In the genomic region with DNA sequence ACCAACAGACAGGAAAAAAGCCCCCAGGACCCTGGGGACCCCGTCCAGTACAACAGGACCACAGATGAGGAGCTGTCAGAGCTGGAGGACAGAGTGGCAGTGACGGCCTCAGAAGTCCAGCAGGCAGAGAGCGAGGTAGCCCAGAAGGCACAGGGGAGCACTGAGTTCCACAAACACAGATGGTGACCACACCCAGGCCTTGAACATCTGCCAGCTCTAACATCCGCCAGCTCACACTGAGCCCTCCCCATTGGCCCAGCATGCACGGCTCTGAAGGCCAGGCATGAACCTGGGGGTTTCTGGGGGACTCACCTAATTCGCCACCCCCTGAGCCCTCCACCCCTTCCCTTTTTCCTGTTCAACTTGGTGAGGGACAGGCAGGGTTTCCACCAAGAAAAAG, we compare ENCODE assay signal across 11 cellular contexts. TPM values are rescaled to one million over a fixed set of nuclear protein-coding genes. Genes with fewer than 3 reads are reported as not detected.
DNase-seq lines count a peak whose midpoint lies in the region; ATAC-seq lines count a peak whose summit lies in the region.
"Had no signal": no experiment of that assay in that cellular context is flagged by ENCODE, and none has a peak within 500 bp of the region (broad histone marks: within the 10 kb centered on the region; RNA-seq: fewer than 3 reads in every experiment).

No MANE protein-coding gene starts in this region.

- no peaks in the 10 kb centered on the region for H3K27me3 ChIP-seq in aorta (ENCODE audit: control insufficient read depth in 1 of 2, insufficient read depth in 2 of 2, low read length in 1 of 2)

- no peak overlapping the region for H3K4me3 ChIP-seq in aorta (ENCODE audit: low read length in 2 of 2)

- peak; percentile 92 for ATAC-seq in Right ventricle myocardium inferior
- peak; percentile 93 for ATAC-seq in left ventricle myocardium superior
- peak; percentile 65 for ATAC-seq in aorta (ENCODE audit: low FRiP score)
- no peak for ATAC-seq in GM19023 (IDR thresholded peaks at IDR 0.05; ENCODE audit: unreplicated experiment)

- H3K27ac ChIP-seq in aorta (ENCODE audit: low read depth in 1 of 2, low read length in 2 of 2): no peak overlapping the region
- H3K27ac ChIP-seq: parathyroid adenoma had no signal

- no peaks in the 10 kb centered on the region for H3K4me1 ChIP-seq in aorta (ENCODE audit: control insufficient read depth in 1 of 2, insufficient read depth in 2 of 2, low read length in 2 of 2)
- H3K4me1 ChIP-seq: parathyroid adenoma had no signal

- intact Hi-C loops in Right ventricle myocardium inferior (cut with DNase I): no loop called here
- intact Hi-C loops in cardiac septum (cut with DNase I): no loop called here
- intact Hi-C loops in left ventricle myocardium superior (cut with micrococcal nuclease): no loop called here
- intact Hi-C loops in aorta (cut with DNase I): no loop called here

- H3K9me3 ChIP-seq in aorta (ENCODE audit: control insufficient read depth, low read length): no peaks in the 10 kb centered on the region

- no peak for DNase-seq in Right ventricle myocardium inferior (ENCODE audit: missing footprints)
- DNase-seq in cardiac septum (ENCODE audit: low spot score): no peak
- DNase-seq in SHP77 treated with DMSO at 0.1 percent for 48 hours (lab: John Stamatoyannopoulos, UW): peak; percentile 46
- peak; percentile 80 for DNase-seq in left ventricle myocardium superior
- DNase-seq in aorta: peak in 1 of 2 donors; percentile 64
- no peak for DNase-seq in NCI-H2081 treated with DMSO at 0.1 percent for 48 hours (lab: John Stamatoyannopoulos, UW)
- DNase-seq in HuH-7 (ENCODE audit: low spot score): no peak
- DNase-seq: activated CD4-positive, alpha-beta T cell treated with anti-CD3 and anti-CD28 coated beads, Interleukin-2, amount 10 ng/mL, durations not matched to agents 24 days and 14 days had no signal

- WGBS in aorta, 2 donors: 63 to 66% methylated on average over 6 of the region's 6 CpGs

- no peaks in the 10 kb centered on the region for H3K36me3 ChIP-seq in aorta (ENCODE audit: control insufficient read depth in 1 of 2, insufficient read depth in 2 of 2, low read length in 1 of 2)

RNA-seq across cellular contexts. Expression of a gene that starts 25.6 kb away (rescaled TPM):
- total RNA-seq in Right ventricle myocardium inferior (not detected), cardiac septum (not detected), left ventricle myocardium superior (not detected), aorta (not detected)
- polyA plus RNA-seq in aorta: not detected
- total RNA-seq: activated CD4-positive, alpha-beta T cell treated with anti-CD3 and anti-CD28 coated beads, Interleukin-2, amount 10 ng/mL, durations not matched to agents 24 days and 14 days; CD4-positive, CD25-positive, alpha-beta regulatory T cell had no signal
- polyA plus RNA-seq: CD4-positive, CD25-positive, alpha-beta regulatory T cell had no signal

RNA-seq across cellular contexts. Expression of a gene that starts 49.7 kb away (rescaled TPM):
- total RNA-seq in Right ventricle myocardium inferior: 2.4 TPM
- 3.5 TPM for total RNA-seq in cardiac septum
- total RNA-seq in left ventricle myocardium superior: 3.2 TPM
- 1 to 10 TPM; 3.7 to 4.5 TPM for total RNA-seq in aorta
- polyA plus RNA-seq in aorta: 10 to 100 TPM; 11.1 to 22.3 TPM
- total RNA-seq: CD4-positive, CD25-positive, alpha-beta regulatory T cell had no signal
- polyA plus RNA-seq: CD4-positive, CD25-positive, alpha-beta regulatory T cell had no signal

RNA-seq across cellular contexts. Expression of a gene that starts 53.8 kb away (rescaled TPM):
- total RNA-seq in Right ventricle myocardium inferior (79.0 TPM), cardiac septum (15.7 TPM), left ventricle myocardium superior (88.9 TPM), aorta (10 to 100 TPM in 1 of 2 donors, 1 to 10 TPM in 1; 3.4 to 10.1 TPM)
- 1 to 10 TPM; 2.3 to 4.5 TPM for polyA plus RNA-seq in aorta
- total RNA-seq: activated CD4-positive, alpha-beta T cell treated with anti-CD3 and anti-CD28 coated beads, Interleukin-2, amount 10 ng/mL, durations not matched to agents 24 days and 14 days had no signal
- polyA plus RNA-seq: CD4-positive, CD25-positive, alpha-beta regulatory T cell had no signal

Comparison
In these comparisons a context has a peak if more than half of its experiments do, and no peak if none do; other contexts are left out.
1. DNase-seq: peak in SHP77 treated with DMSO at 0.1 percent for 48 hours (single experiment) and left ventricle myocardium superior (single experiment); none in Right ventricle myocardium inferior (single experiment), cardiac septum (single experiment), NCI-H2081 treated with DMSO at 0.1 percent for 48 hours (single experiment) and HuH-7 (single experiment).